In the genomic region with DNA sequence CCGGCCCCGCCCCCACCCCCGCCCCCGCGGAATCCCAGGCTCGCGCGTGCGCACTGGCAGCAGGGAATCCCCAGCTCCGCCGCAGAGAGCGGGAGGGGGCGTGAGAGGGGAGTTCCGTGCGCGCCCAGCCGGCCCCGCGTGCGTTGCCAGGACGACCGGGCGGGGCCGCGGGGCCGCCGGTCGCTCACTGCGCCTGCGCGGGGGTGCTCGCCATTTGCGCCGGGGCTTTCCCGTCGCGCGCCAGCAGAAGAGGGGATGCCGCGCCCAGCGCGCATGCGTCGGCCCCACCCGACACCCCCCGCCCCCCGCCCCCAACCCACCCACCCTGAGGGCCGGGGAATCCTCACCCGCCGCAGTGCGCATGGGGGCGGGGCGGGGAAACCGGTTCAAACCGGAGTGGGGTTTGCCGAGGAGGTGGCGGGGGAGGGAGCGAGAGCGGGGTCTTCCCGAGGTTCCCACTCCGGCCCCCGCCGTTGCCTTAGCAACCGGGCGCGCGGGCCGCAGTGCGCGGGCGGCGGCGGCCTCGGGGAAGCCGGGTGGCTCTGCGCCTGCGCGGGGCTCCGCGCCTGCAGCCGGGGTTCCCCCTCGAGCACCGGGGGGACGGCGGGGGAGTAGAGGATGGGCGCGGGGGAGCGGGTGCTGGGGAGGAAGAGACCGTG, we compare ENCODE assay signal across 8 cellular contexts. TPM values are rescaled to one million over a fixed set of nuclear protein-coding genes. Genes with fewer than 3 reads are reported as not detected.
A peak's percentile ranks its signal among the peaks of the same experiment; 100 is the strongest.
DNase-seq lines count a peak whose midpoint lies in the region; ATAC-seq and TF ChIP-seq lines count a peak whose summit lies in the region.

No MANE protein-coding gene starts in this region.

- H3K36me3 Mint-ChIP-seq in GM23338 (ENCODE audit: low read depth): no peaks in the 10 kb centered on the region; the same call in 2 of the 3 replicates
- no peaks in the 10 kb centered on the region for H3K36me3 Mint-ChIP-seq in activated T-cell treated with anti-CD3 and anti-CD28 coated beads, Interleukin-2, amount 50 U/mL, for 72 hours (ENCODE audit: insufficient read depth in 2 of 2)
- H3K36me3 Mint-ChIP-seq in natural killer cell treated with Interleukin-12 subunit alpha and Interleukin-12 subunit beta and Interleukin-15 and Interleukin-18, amount 100 ng/mL, for 72 hours: no peaks in the 10 kb centered on the region
- peaks cover 45% of the 10 kb centered on the region for H3K36me3 Mint-ChIP-seq in stimulated activated effector memory CD8-positive, alpha-beta T cell treated with anti-CD3 and anti-CD28 coated beads, Interleukin-12 subunit alpha, Interleukin-12 subunit beta, amount 100 ng/mL, for 72 hours

- peaks cover 44% of the 10 kb centered on the region for H3K27me3 ChIP-seq in GM23338 (ENCODE audit: insufficient read depth)
- H3K27me3 ChIP-seq in Peyer's patch: peaks cover 0 to 35% of the 10 kb centered on the region in 2 donors

- peaks cover 27% of the 10 kb centered on the region for H3K4me1 Mint-ChIP-seq in GM23338
- H3K4me1 Mint-ChIP-seq in activated T-cell treated with anti-CD3 and anti-CD28 coated beads, Interleukin-2, amount 50 U/mL, for 72 hours (ENCODE audit: low read depth): peaks cover 56% of the 10 kb centered on the region
- H3K4me1 Mint-ChIP-seq in natural killer cell treated with Interleukin-12 subunit alpha and Interleukin-12 subunit beta and Interleukin-15 and Interleukin-18, amount 100 ng/mL, for 72 hours (ENCODE audit: low read depth in 2 of 2): peaks cover 35 to 38% of the 10 kb centered on the region in 2 donors
- H3K4me1 Mint-ChIP-seq in stimulated activated effector memory CD8-positive, alpha-beta T cell treated with anti-CD3 and anti-CD28 coated beads, Interleukin-12 subunit alpha, Interleukin-12 subunit beta, amount 100 ng/mL, for 72 hours: peaks cover 51% of the 10 kb centered on the region

- H3F3A ChIP-seq in GM23338 (replicated peaks; ENCODE audit: low read depth): peaks cover 19% of the 10 kb centered on the region

- H3K9me2 ChIP-seq in GM23338 (ENCODE audit: insufficient read depth): no peaks in the 10 kb centered on the region

- no peak overlapping the region for H3K27ac ChIP-seq in GM23338 (ENCODE audit: low read depth)
- H3K27ac ChIP-seq in Peyer's patch: peak overlapping the region in 3 of 4 donors; percentile 53 to 80 (median 71)

- no peak overlapping the region for H3K27ac Mint-ChIP-seq in GM23338
- peak overlapping the region; percentile 92 for H3K27ac Mint-ChIP-seq in activated T-cell treated with anti-CD3 and anti-CD28 coated beads, Interleukin-2, amount 50 U/mL, for 72 hours
- peak overlapping the region; percentile 84 to 85 for H3K27ac Mint-ChIP-seq in natural killer cell treated with Interleukin-12 subunit alpha and Interleukin-12 subunit beta and Interleukin-15 and Interleukin-18, amount 100 ng/mL, for 72 hours
- peak overlapping the region; percentile 97 for H3K27ac Mint-ChIP-seq in stimulated activated effector memory CD8-positive, alpha-beta T cell treated with anti-CD3 and anti-CD28 coated beads, Interleukin-12 subunit alpha, Interleukin-12 subunit beta, amount 100 ng/mL, for 72 hours

- peak overlapping the region; percentile 76; the same call in 2 of the 3 replicates for H3K4me3 Mint-ChIP-seq in GM23338
- H3K4me3 Mint-ChIP-seq in activated T-cell treated with anti-CD3 and anti-CD28 coated beads, Interleukin-2, amount 50 U/mL, for 72 hours: peak overlapping the region; percentile 83
- H3K4me3 Mint-ChIP-seq in natural killer cell treated with Interleukin-12 subunit alpha and Interleukin-12 subunit beta and Interleukin-15 and Interleukin-18, amount 100 ng/mL, for 72 hours: peak overlapping the region; percentile 91
- H3K4me3 Mint-ChIP-seq in stimulated activated effector memory CD8-positive, alpha-beta T cell treated with anti-CD3 and anti-CD28 coated beads, Interleukin-12 subunit alpha, Interleukin-12 subunit beta, amount 100 ng/mL, for 72 hours: peak overlapping the region; percentile 85

- peaks cover 61% of the 10 kb centered on the region for H3K27me3 Mint-ChIP-seq in GM23338 (ENCODE audit: insufficient read depth, low read depth, poor library complexity)
- peaks cover 31% of the 10 kb centered on the region for H3K27me3 Mint-ChIP-seq in activated T-cell treated with anti-CD3 and anti-CD28 coated beads, Interleukin-2, amount 50 U/mL, for 72 hours (ENCODE audit: low read depth)
- H3K27me3 Mint-ChIP-seq in natural killer cell treated with Interleukin-12 subunit alpha and Interleukin-12 subunit beta and Interleukin-15 and Interleukin-18, amount 100 ng/mL, for 72 hours: peaks cover 16 to 18% of the 10 kb centered on the region in 2 donors

- peak; percentile 1 for ATAC-seq in GM23338
- peak; percentile 69 to 70 for ATAC-seq in activated T-cell treated with anti-CD3 and anti-CD28 coated beads, Interleukin-2, amount 50 U/mL, for 72 hours (replicated peaks in 1 of 2)
- peak; percentile 87 for ATAC-seq in natural killer cell treated with Interleukin-12 subunit alpha and Interleukin-12 subunit beta and Interleukin-15 and Interleukin-18, amount 100 ng/mL, for 72 hours
- peak; percentile 73 for ATAC-seq in stimulated activated effector memory CD8-positive, alpha-beta T cell treated with anti-CD3 and anti-CD28 coated beads, Interleukin-12 subunit alpha, Interleukin-12 subunit beta, amount 100 ng/mL, for 72 hours

- no peaks in the 10 kb centered on the region for H3K79me2 ChIP-seq in GM23338 (replicated peaks; ENCODE audit: insufficient read depth)

- H3K4me1 ChIP-seq in GM23338 (ENCODE audit: insufficient read depth) (peaks cover 25% of the 10 kb centered on the region; the same call in 1 of the 2 replicates), Peyer's patch (peaks cover 0 to 56% (median 40%) of the 10 kb centered on the region in 4 donors)

- H3K9me3 Mint-ChIP-seq in GM23338: no peaks in the 10 kb centered on the region
- H3K9me3 Mint-ChIP-seq in activated T-cell treated with anti-CD3 and anti-CD28 coated beads, Interleukin-2, amount 50 U/mL, for 72 hours: no peaks in the 10 kb centered on the region
- no peaks in the 10 kb centered on the region for H3K9me3 Mint-ChIP-seq in natural killer cell treated with Interleukin-12 subunit alpha and Interleukin-12 subunit beta and Interleukin-15 and Interleukin-18, amount 100 ng/mL, for 72 hours
- H3K9me3 Mint-ChIP-seq in stimulated activated effector memory CD8-positive, alpha-beta T cell treated with anti-CD3 and anti-CD28 coated beads, Interleukin-12 subunit alpha, Interleukin-12 subunit beta, amount 100 ng/mL, for 72 hours: no peaks in the 10 kb centered on the region

- no peaks in the 10 kb centered on the region for H3K9me3 ChIP-seq in Peyer's patch

- no peaks in the 10 kb centered on the region for H4K20me1 ChIP-seq in GM23338 (replicated peaks; ENCODE audit: insufficient read depth)

- H2AFZ ChIP-seq in GM23338: no peak overlapping the region

- TF ChIP-seq POLR2A in Peyer's patch (IDR thresholded peaks at IDR 0.05): no peak

- TF ChIP-seq CTCF in GM23338 (conservative IDR thresholded peaks at IDR 0.05; ENCODE audit: low read depth in 2 of 2) (no peak), LNCaP clone FGC (IDR thresholded peaks at IDR 0.05; ENCODE audit: control insufficient read depth, extremely low read depth, insufficient read depth) (no peak), Peyer's patch (IDR thresholded peaks at IDR 0.05) (no peak)

- peak overlapping the region; percentile 94; the same call in 1 of the 2 replicates for H3K4me2 ChIP-seq in GM23338

- H3K4me3 ChIP-seq in GM23338: peak overlapping the region; percentile 72
- peak overlapping the region; percentile 51 for H3K4me3 ChIP-seq in LNCaP clone FGC (ENCODE audit: low read depth, low read length)
- H3K4me3 ChIP-seq in Peyer's patch: peak overlapping the region; percentile 64 to 100 (median 83)

- DNase-seq in DMS153 treated with DMSO at 0.1 percent for 48 hours (lab: John Stamatoyannopoulos, UW; ENCODE audit: unreplicated experiment) (peak; percentile 94), GM23338 (ENCODE audit: low spot score) (peak; percentile 95), LNCaP clone FGC (ENCODE audit: low read depth) (peak; percentile 46), Peyer's patch (peak; percentile 85 to 94 (median 88)), fibroblast of gingiva (ENCODE audit: low read depth) (peak; percentile 89)
- peak; percentile 96 to 98 for DNase-seq in activated T-cell treated with anti-CD3 and anti-CD28 coated beads, Interleukin-2, amount 50 U/mL, for 72 hours
- peak; percentile 98 for DNase-seq in natural killer cell treated with Interleukin-12 subunit alpha and Interleukin-12 subunit beta and Interleukin-15 and Interleukin-18, amount 100 ng/mL, for 72 hours (ENCODE audit: low spot score)
- peak; percentile 97 for DNase-seq in stimulated activated effector memory CD8-positive, alpha-beta T cell treated with anti-CD3 and anti-CD28 coated beads, Interleukin-12 subunit alpha, Interleukin-12 subunit beta, amount 100 ng/mL, for 72 hours (ENCODE audit: low spot score in 2 of 2)

- no peaks in the 10 kb centered on the region for H3K36me3 ChIP-seq in GM23338 (ENCODE audit: insufficient read depth)
- peaks cover 0 to 7% (median 0%) of the 10 kb centered on the region in 3 donors for H3K36me3 ChIP-seq in Peyer's patch

TF ChIP-seq in GM23338, 12 proteins besides CTCF, POLR2A, EP300 and RAD21 (continues in another document):
- TF ChIP-seq NANOG (IDR thresholded peaks at IDR 0.05; ENCODE audit: borderline replicate concordance) (no peak), STAT1 (IDR thresholded peaks at IDR 0.05; ENCODE audit: unreplicated experiment) (no peak), EZH2 (IDR thresholded peaks at IDR 0.05; ENCODE audit: low read depth, unreplicated experiment) (no peak), CREB1 (CRISPR knock-in tag; IDR thresholded peaks at IDR 0.05; ENCODE audit: low read depth) (no peak), JUNB (IDR thresholded peaks at IDR 0.05; ENCODE audit: unreplicated experiment) (no peak), EZH2phosphoT487 (IDR thresholded peaks at IDR 0.05; ENCODE audit: unreplicated experiment) (no peak)

RNA-seq across cellular contexts. Expression of gene CCDC124, which starts 15.1 kb away (rescaled TPM):
- total RNA-seq in GM23338 (2014; rRNA removed; shearing (Covaris generic)): 55.0 and 56.0 TPM in 2 replicates
- 182 and 194 TPM in 2 replicates for polyA plus RNA-seq in GM23338 (2016; fragmentation: Nextera tagmentation; extraction: Ambion mirVana)
- total RNA-seq in Peyer's patch: 10 to 100 TPM; 18.9 to 33.0 (median 24.4) TPM
- 10 to 100 TPM; 50.1 to 68.1 TPM for total RNA-seq in activated T-cell treated with anti-CD3 and anti-CD28 coated beads, Interleukin-2, amount 50 U/mL, for 72 hours
- 10 to 100 TPM; 70.4 to 92.8 TPM for total RNA-seq in natural killer cell treated with Interleukin-12 subunit alpha and Interleukin-12 subunit beta and Interleukin-15 and Interleukin-18, amount 100 ng/mL, for 72 hours

RNA-seq across cellular contexts. Expression of gene KCNN1, which starts 19.0 kb away (rescaled TPM):
- total RNA-seq in GM23338 (2014; rRNA removed; shearing (Covaris generic)): 12.4 and 29.8 TPM in 2 replicates
- polyA plus RNA-seq in GM23338 (2016; fragmentation: Nextera tagmentation; extraction: Ambion mirVana): 2.2 and 3.3 TPM in 2 replicates
- total RNA-seq in Peyer's patch: not detected
- total RNA-seq in activated T-cell treated with anti-CD3 and anti-CD28 coated beads, Interleukin-2, amount 50 U/mL, for 72 hours: 1 to 10 TPM in 1 of 2 donors, under 1 TPM in 1; 0.69 to 1.2 TPM
- total RNA-seq in natural killer cell treated with Interleukin-12 subunit alpha and Interleukin-12 subunit beta and Interleukin-15 and Interleukin-18, amount 100 ng/mL, for 72 hours: 1 to 10 TPM; 1.0 to 1.3 TPM

Comparison
In these comparisons a context has a peak if more than half of its experiments do, and no peak if none do; other contexts are left out.
1. DNase-seq: peak in every context shown above with its lines; median percentile 98 in natural killer cell treated with Interleukin-12 subunit alpha and Interleukin-12 subunit beta and Interleukin-15 and Interleukin-18, amount 100 ng/mL, for 72 hours; 97 in activated T-cell treated with anti-CD3 and anti-CD28 coated beads, Interleukin-2, amount 50 U/mL, for 72 hours; 97 in stimulated activated effector memory CD8-positive, alpha-beta T cell treated with anti-CD3 and anti-CD28 coated beads, Interleukin-12 subunit alpha, Interleukin-12 subunit beta, amount 100 ng/mL, for 72 hours; 95 in GM23338; 94 in DMS153 treated with DMSO at 0.1 percent for 48 hours; 89 in fibroblast of gingiva; 88 in Peyer's patch; 46 in LNCaP clone FGC.
2. ATAC-seq: peak in every context shown above with its lines; median percentile 87 in natural killer cell treated with Interleukin-12 subunit alpha and Interleukin-12 subunit beta and Interleukin-15 and Interleukin-18, amount 100 ng/mL, for 72 hours; 73 in stimulated activated effector memory CD8-positive, alpha-beta T cell treated with anti-CD3 and anti-CD28 coated beads, Interleukin-12 subunit alpha, Interleukin-12 subunit beta, amount 100 ng/mL, for 72 hours; 70 in activated T-cell treated with anti-CD3 and anti-CD28 coated beads, Interleukin-2, amount 50 U/mL, for 72 hours; 1 in GM23338.